Comparison of ENCODE assay signal across 20 cellular contexts in the genomic region with DNA sequence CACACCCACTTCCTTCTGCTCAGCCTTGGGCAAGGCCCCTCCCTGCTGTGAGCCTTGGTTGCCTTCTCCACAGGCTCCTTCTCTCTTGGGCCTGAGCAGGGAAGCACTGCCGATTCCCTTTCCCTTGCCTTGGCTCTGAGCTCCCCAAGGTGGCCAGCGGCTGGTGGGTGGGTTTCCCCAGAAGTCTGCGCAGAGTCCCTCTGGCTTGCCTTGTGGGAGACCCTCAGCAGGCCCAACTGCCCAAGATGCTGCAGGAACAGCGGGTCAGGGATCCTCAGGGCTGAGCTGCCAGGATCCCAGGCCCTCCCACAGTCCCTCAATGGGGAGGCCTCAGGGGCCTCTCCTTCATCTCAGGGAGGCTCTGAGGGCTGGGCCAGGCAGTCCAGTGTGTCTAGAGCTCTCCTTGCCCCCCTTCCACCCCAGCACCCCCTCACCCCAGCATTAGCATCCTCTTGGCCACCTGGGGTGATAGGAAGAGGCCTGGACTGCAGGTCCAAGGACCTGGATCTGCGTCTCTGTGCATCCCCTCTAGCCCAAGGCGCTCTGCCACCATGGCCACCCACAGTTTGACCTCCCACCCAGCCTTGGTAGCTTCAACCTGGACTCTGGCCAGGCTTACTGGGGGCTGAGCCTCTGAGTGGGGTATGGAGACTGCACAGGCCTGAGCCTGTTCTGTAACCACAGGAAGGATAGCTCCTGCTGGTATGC.
A peak's percentile ranks its signal among the peaks of the same experiment; 100 is the strongest.
DNase-seq lines count a peak whose midpoint lies in the region; ATAC-seq, FAIRE-seq and TF ChIP-seq lines count a peak whose summit lies in the region.
"Had no signal": no experiment of that assay in that cellular context is flagged by ENCODE, and none has a peak within 500 bp of the region (broad histone marks: within the 10 kb centered on the region; RNA-seq: fewer than 3 reads in every experiment).

No MANE protein-coding gene starts in this region.

- H3K23ac ChIP-seq in H1 (ENCODE audit: insufficient read length): no peak overlapping the region

- TF ChIP-seq EP300 in H1 (IDR thresholded peaks at IDR 0.05; ENCODE audit: borderline replicate concordance in 1 of 2, low read depth in 2 of 2, low read length in 2 of 2): no peak

- no peak for TF ChIP-seq CTCF in left ventricle myocardium inferior (IDR thresholded peaks at IDR 0.05; ENCODE audit: borderline replicate concordance)
- TF ChIP-seq CTCF in H1 (IDR thresholded peaks at IDR 0.05; ENCODE audit: control extremely low read depth in 1 of 3, insufficient read depth in 1 of 3, low read depth in 1 of 3, low read length in 3 of 3): no peak
- TF ChIP-seq CTCF in GM20000 (IDR thresholded peaks at IDR 0.05; ENCODE audit: extremely low read depth, missing control alignments): no peak

- H3K23me2 ChIP-seq in H1 (ENCODE audit: low read depth, low read length): no peaks in the 10 kb centered on the region

- H3F3A ChIP-seq in GM23248 (ENCODE audit: insufficient read depth): no peaks in the 10 kb centered on the region

- H3K27ac ChIP-seq in left ventricle myocardium inferior (replicated peaks): no peak overlapping the region
- H3K27ac ChIP-seq in H1 (ENCODE audit: low read depth, low read length): no peak overlapping the region
- H3K27ac ChIP-seq in GM23248: no peak overlapping the region
- H3K27ac ChIP-seq: BLaER1 treated with 17β-estradiol and CSF1 and Interleukin-3, amounts not matched to agents 10 nM and 100 nM; KMS-11 had no signal

- TF ChIP-seq POLR2A in H1 (IDR thresholded peaks at IDR 0.05; ENCODE audit: control extremely low read depth in 1 of 2, low read depth in 2 of 2, low read length in 2 of 2): no peak

- no peak overlapping the region for H2BK120ac ChIP-seq in H1 (replicated peaks; ENCODE audit: low read depth, low read length)

- H3K9ac ChIP-seq in H1 (replicated peaks in 1 of 4; ENCODE audit: extremely low read depth in 1 of 4, low read depth in 3 of 4, low read length in 3 of 4) (no peak overlapping the region), GM23248 (no peak overlapping the region)
- H3K9ac ChIP-seq: BLaER1 treated with 17β-estradiol and CSF1 and Interleukin-3, amounts not matched to agents 10 nM and 100 nM; KMS-11 had no signal

- H3K4me1 ChIP-seq in left ventricle myocardium inferior: peaks cover 22% of the 10 kb centered on the region
- no peaks in the 10 kb centered on the region for H3K4me1 ChIP-seq in H1 (replicated peaks in 1 of 4; ENCODE audit: control insufficient read depth in 3 of 4, insufficient read depth in 4 of 4, low read length in 3 of 4)
- H3K4me1 ChIP-seq in GM23248 (ENCODE audit: insufficient read depth): no peaks in the 10 kb centered on the region

- in situ Hi-C loops in GM23248 (cut with MboI): no loop called here

- DNase-seq in Right ventricle myocardium inferior (ENCODE audit: missing footprints) (peak; percentile 33), left ventricle myocardium inferior (no peak), H1 (ENCODE audit: low read depth in 1 of 2, low spot score in 2 of 2) (no peak), posterior vena cava (ENCODE audit: low spot score) (peak; percentile 52), NCI-H146 (lab: John Stamatoyannopoulos, UW) (no peak), GM20000 (ENCODE audit: low spot score) (no peak), GM23248 (no peak)
- DNase-seq: DMS79, NCI-H1417, NCI-H187 treated with DMSO at 0.1 percent for 48 hours, NCI-H226, NCI-H524, NCI-H82, PC-3 had no signal

- H3K9me3 ChIP-seq in left ventricle myocardium inferior (replicated peaks) (no peaks in the 10 kb centered on the region), H1 (ENCODE audit: insufficient read depth in 2 of 2, low read depth in 1 of 2, low read length in 1 of 2) (no peaks in the 10 kb centered on the region), GM23248 (ENCODE audit: low read depth) (no peaks in the 10 kb centered on the region)
- H3K9me3 ChIP-seq: BLaER1 treated with 17β-estradiol and CSF1 and Interleukin-3, amounts not matched to agents 10 nM and 100 nM had no signal

- no peak overlapping the region for H2AFZ ChIP-seq in H1 (ENCODE audit: low read length)
- H2AFZ ChIP-seq in GM23248: no peak overlapping the region

- no peaks in the 10 kb centered on the region for H3K79me2 ChIP-seq in H1 (ENCODE audit: control insufficient read depth in 1 of 2, insufficient read depth in 2 of 2, low read length in 2 of 2)
- H3K79me2 ChIP-seq in GM23248 (ENCODE audit: insufficient read depth): no peaks in the 10 kb centered on the region

- no peak overlapping the region for H2BK5ac ChIP-seq in H1 (ENCODE audit: low read depth, low read length)

- WGBS in H1 (ENCODE audit: extremely low coverage in 1 of 2, insufficient coverage in 1 of 2, insufficient read length in 1 of 2, insufficient replicate concordance in 2 of 2, low coverage in 1 of 2, low lambda C conversion rate in 2 of 2, missing lambda C conversion rate in 1 of 2), 2 experiments: 95% methylated on average over 5 of the region's 6 CpGs; no CpG with 5 or more reads in 1 of the 2 experiments
- 58 to 72% methylated on average over 5 to 6 of the region's 6 CpGs for WGBS in GM23248 (ENCODE audit: low coverage in 1 of 2, low lambda C conversion rate in 2 of 2, missing lambda C conversion rate in 2 of 2), 2 experiments

- POLR2A ChIA-PET in H1 (lab: Charles Lee; ENCODE audit: partially characterized antibody): no interaction called here

- no peak overlapping the region for H2AK5ac ChIP-seq in H1 (ENCODE audit: low read depth, low read length)

- no peak for ATAC-seq in Right ventricle myocardium inferior
- ATAC-seq: PC-3 had no signal

- H4K8ac ChIP-seq in H1 (ENCODE audit: extremely low read depth, insufficient read depth, low read length): peak overlapping the region; percentile 47; the same call in 1 of the 2 replicates

- H4K91ac ChIP-seq in H1 (replicated peaks; ENCODE audit: insufficient read length, low read length): no peak overlapping the region

- no peak overlapping the region for H3K14ac ChIP-seq in H1 (ENCODE audit: insufficient read length)

- H3K9me2 ChIP-seq in GM23248 (ENCODE audit: insufficient read depth): no peaks in the 10 kb centered on the region

- CTCF ChIA-PET in H1 (lab: Charles Lee; ENCODE audit: partially characterized antibody): interaction anchor here (0.6 to 0.8 kb wide), 2 partner anchors 27 to 44 kb away, joined by 3 to 5 read pairs; no protein-coding TSS in a partner anchor

- H3K18ac ChIP-seq in H1 (ENCODE audit: extremely low read depth, low read length): no peak overlapping the region; the same call in 1 of the 2 replicates

- H3K4me2 ChIP-seq in H1 (ENCODE audit: insufficient read depth in 1 of 2, low read depth in 2 of 2, low read length in 2 of 2): no peak overlapping the region
- no peak overlapping the region for H3K4me2 ChIP-seq in GM23248 (ENCODE audit: unreplicated experiment)
- H3K4me2 ChIP-seq: KMS-11 had no signal

- peaks cover 31% of the 10 kb centered on the region for H3K36me3 ChIP-seq in left ventricle myocardium inferior
- no peaks in the 10 kb centered on the region for H3K36me3 ChIP-seq in H1 (ENCODE audit: control insufficient read depth in 2 of 4, insufficient read depth in 4 of 4, low read length in 3 of 4)
- no peaks in the 10 kb centered on the region for H3K36me3 ChIP-seq in GM23248 (ENCODE audit: low read depth)
- H3K36me3 ChIP-seq: BLaER1 treated with 17β-estradiol and CSF1 and Interleukin-3, amounts not matched to agents 10 nM and 100 nM had no signal

- no peak overlapping the region for H2BK12ac ChIP-seq in H1 (ENCODE audit: low read depth, low read length)

- intact Hi-C loops in Right ventricle myocardium inferior (cut with DNase I): no loop called here
- intact Hi-C loops in left ventricle myocardium inferior (cut with micrococcal nuclease): no loop called here
- intact Hi-C loops in posterior vena cava (cut with DNase I): no loop called here

- H3K4me3 ChIP-seq in left ventricle myocardium inferior (no peak overlapping the region), H1 (ENCODE audit: extremely low read depth in 1 of 4, insufficient read depth in 2 of 4, low read depth in 3 of 4, low read length in 4 of 4) (no peak overlapping the region), GM23248 (no peak overlapping the region)
- H3K4me3 ChIP-seq: BLaER1 treated with 17β-estradiol and CSF1 and Interleukin-3, amounts not matched to agents 10 nM and 100 nM had no signal

- no peak overlapping the region for H4K5ac ChIP-seq in H1 (ENCODE audit: insufficient read length, low read depth, low read length)

- H4K20me1 ChIP-seq in H1 (replicated peaks in 1 of 2; ENCODE audit: control insufficient read depth in 1 of 2, insufficient read depth in 2 of 2, low read length in 2 of 2): peaks cover 0 to 1% of the 10 kb centered on the region in 2 experiments
- H4K20me1 ChIP-seq in GM23248 (ENCODE audit: insufficient read depth): no peaks in the 10 kb centered on the region
- H4K20me1 ChIP-seq: BLaER1 treated with 17β-estradiol and CSF1 and Interleukin-3, amounts not matched to agents 10 nM and 100 nM had no signal

- H3K4ac ChIP-seq in H1 (replicated peaks; ENCODE audit: insufficient read length, low read depth, low read length): no peak overlapping the region

- no peaks in the 10 kb centered on the region for H3K79me1 ChIP-seq in H1 (ENCODE audit: low read depth, low read length)

- FAIRE-seq in H1 (lab: Jason Lieb, UNC): no peak
- FAIRE-seq: D721Med, GM12892, GM18507, H54 had no signal

- H3K27me3 ChIP-seq in left ventricle myocardium inferior (ENCODE audit: low read depth) (no peaks in the 10 kb centered on the region), H1 (replicated peaks in 1 of 4; ENCODE audit: control insufficient read depth in 3 of 4, extremely low read depth in 1 of 4, insufficient read depth in 3 of 4, low read length in 3 of 4) (no peaks in the 10 kb centered on the region), GM23248 (replicated peaks; ENCODE audit: insufficient read depth) (0 out of 2 replicates have a peak, but pooled peaks cover 6% of the 10 kb centered on the region)
- H3K27me3 ChIP-seq: BLaER1 treated with 17β-estradiol and CSF1 and Interleukin-3, amounts not matched to agents 10 nM and 100 nM had no signal

- no peak overlapping the region for H2BK15ac ChIP-seq in H1 (ENCODE audit: low read length)

- no peak for TF ChIP-seq RAD21 in H1 (IDR thresholded peaks at IDR 0.05 in 1 of 2, conservative IDR thresholded peaks at IDR 0.05 in 1 of 2; ENCODE audit: low read depth in 2 of 2, low read length in 2 of 2)

- H2BK20ac ChIP-seq in H1 (ENCODE audit: low read length): no peak overlapping the region

- H3K56ac ChIP-seq in H1 (replicated peaks; ENCODE audit: insufficient read length, low read depth, low read length): no peak overlapping the region

TF ChIP-seq in H1, 55 proteins besides CTCF, POLR2A, EP300 and RAD21 (continues in another document):
- TF ChIP-seq EGR1 (IDR thresholded peaks at IDR 0.05; ENCODE audit: borderline replicate concordance, low read depth, low read length) (no peak), NRF1 (IDR thresholded peaks at IDR 0.05; ENCODE audit: low read depth, low read length) (no peak), TAF1 (IDR thresholded peaks at IDR 0.05; ENCODE audit: low read depth, low read length) (no peak)

Comparison
In these comparisons a context has a peak if more than half of its experiments do, and no peak if none do; other contexts are left out.
1. DNase-seq: peak in Right ventricle myocardium inferior (single experiment) and posterior vena cava (single experiment); none in left ventricle myocardium inferior (single experiment), H1 (0 of 2), NCI-H146 (single experiment), GM20000 (single experiment) and GM23248 (single experiment).